Comparison of ENCODE assay signal across 8 cellular contexts in the genomic region with DNA sequence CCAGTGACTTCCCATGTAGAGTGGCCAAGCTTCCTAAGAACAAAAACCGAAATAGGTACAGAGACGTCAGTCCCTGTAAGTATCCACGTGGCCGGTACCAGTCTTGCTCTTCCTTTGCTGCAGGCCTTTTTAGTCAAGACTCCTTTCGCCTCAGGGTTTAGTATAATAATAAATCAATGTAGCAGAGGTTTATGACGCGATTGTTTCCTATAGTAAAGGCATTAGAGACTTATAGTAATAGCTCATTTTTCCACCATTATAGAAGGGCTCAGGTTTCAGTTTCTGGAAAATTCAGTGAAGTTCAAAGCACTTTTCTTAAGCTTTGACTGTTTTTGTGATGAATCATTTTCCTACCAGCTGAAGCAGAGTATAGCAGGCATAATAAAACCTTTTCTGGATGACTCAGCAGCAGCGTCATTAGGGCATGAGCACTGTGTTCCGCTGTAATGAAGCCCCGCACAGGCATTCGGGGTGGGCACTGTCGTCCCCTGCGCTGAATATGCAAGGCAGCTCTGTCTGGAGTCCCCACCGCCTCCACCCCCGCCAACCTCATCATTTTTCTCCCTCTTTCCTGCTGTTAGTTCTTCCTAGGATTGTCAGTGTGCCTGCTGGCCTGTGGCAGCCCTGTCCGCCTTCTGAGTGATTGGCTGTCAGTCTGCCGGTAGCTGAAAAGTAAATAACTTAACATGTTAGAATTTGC. TPM values are rescaled to one million over a fixed set of nuclear protein-coding genes. Genes with fewer than 3 reads are reported as not detected.
DNase-seq lines count a peak whose midpoint lies in the region; ATAC-seq, FAIRE-seq and TF ChIP-seq lines count a peak whose summit lies in the region.

No MANE protein-coding gene starts in this region.

- H3K27me3 Mint-ChIP-seq in astrocyte (ENCODE audit: low read depth, unreplicated experiment): no peaks in the 10 kb centered on the region
- no peaks in the 10 kb centered on the region for H3K27me3 Mint-ChIP-seq in stimulated activated naive CD8-positive, alpha-beta T cell treated with anti-CD3 and anti-CD28 coated beads, Interleukin-15, Interleukin-2, amounts not matched to agents 100 ng/mL and 50 ng/mL, for 24 hours

- H3K36me3 ChIP-seq in astrocyte (ENCODE audit: insufficient read depth, low read length) (peaks cover 24% of the 10 kb centered on the region), muscle layer of duodenum (ENCODE audit: control insufficient read depth in 1 of 2, insufficient read depth in 2 of 2, low read length in 2 of 2) (peaks cover 8 to 17% of the 10 kb centered on the region in 2 donors)

- CTCF ChIA-PET in RWPE1 (lab: Yijun Ruan, JAX): interaction anchor here (0.6 to 1.5 kb wide), 4 partner anchors 18 to 1865 kb away, joined by 3 to 5 read pairs (median 4); no protein-coding TSS in a partner anchor

- H3K9me3 Mint-ChIP-seq in astrocyte (ENCODE audit: unreplicated experiment): no peaks in the 10 kb centered on the region
- H3K9me3 Mint-ChIP-seq in stimulated activated naive CD8-positive, alpha-beta T cell treated with anti-CD3 and anti-CD28 coated beads, Interleukin-15, Interleukin-2, amounts not matched to agents 100 ng/mL and 50 ng/mL, for 24 hours: no peaks in the 10 kb centered on the region

- no peak for ATAC-seq in HG03342 (IDR thresholded peaks at IDR 0.05; ENCODE audit: unreplicated experiment)
- no peak for ATAC-seq in HG02981 (IDR thresholded peaks at IDR 0.05; ENCODE audit: unreplicated experiment)

- H3K79me2 ChIP-seq in astrocyte (ENCODE audit: insufficient read depth, low read length): peaks cover 85% of the 10 kb centered on the region

- H3K27me3 ChIP-seq in astrocyte (ENCODE audit: insufficient read depth, low read length): no peaks in the 10 kb centered on the region
- no peaks in the 10 kb centered on the region for H3K27me3 ChIP-seq in muscle layer of duodenum (ENCODE audit: low read depth, low read length)

- H3K36me3 Mint-ChIP-seq in astrocyte (ENCODE audit: low read depth, unreplicated experiment): peaks cover 24% of the 10 kb centered on the region
- peaks cover 62% of the 10 kb centered on the region for H3K36me3 Mint-ChIP-seq in stimulated activated naive CD8-positive, alpha-beta T cell treated with anti-CD3 and anti-CD28 coated beads, Interleukin-15, Interleukin-2, amounts not matched to agents 100 ng/mL and 50 ng/mL, for 24 hours (ENCODE audit: low read depth)

- H3K4me3 ChIP-seq in astrocyte (ENCODE audit: insufficient read depth, low read depth, low read length) (peak overlapping the region; percentile 38), muscle layer of duodenum (ENCODE audit: low read depth in 1 of 2, low read length in 2 of 2) (no peak overlapping the region)

- peak overlapping the region; percentile 71 for H3K9ac ChIP-seq in astrocyte (ENCODE audit: low read length)

- POLR2A ChIA-PET in RWPE1 (lab: Yijun Ruan, JAX; ENCODE audit: low non-redundant PET): interaction anchor here (0.6 kb wide), 1 partner anchor 1206 kb away, joined by 3 read pairs; no protein-coding TSS in a partner anchor

- FAIRE-seq in astrocyte (lab: Jason Lieb, UNC): peak; percentile 94

- no peak overlapping the region for H2AFZ ChIP-seq in astrocyte (ENCODE audit: low read depth, low read length)

- H3K27ac Mint-ChIP-seq in astrocyte (ENCODE audit: unreplicated experiment): peak overlapping the region; percentile 96
- peak overlapping the region; percentile 93 for H3K27ac Mint-ChIP-seq in stimulated activated naive CD8-positive, alpha-beta T cell treated with anti-CD3 and anti-CD28 coated beads, Interleukin-15, Interleukin-2, amounts not matched to agents 100 ng/mL and 50 ng/mL, for 24 hours

- peaks cover 12% of the 10 kb centered on the region for H4K20me1 ChIP-seq in astrocyte (ENCODE audit: insufficient read depth, low read length)

- DNase-seq in EL: peak; percentile 98
- peak; percentile 98 for DNase-seq in RWPE1 (ENCODE audit: low spot score)
- DNase-seq in astrocyte (ENCODE audit: low read depth): peak; percentile 98
- DNase-seq in NCI-H446 treated with DMSO at 0.1 percent for 48 hours (lab: John Stamatoyannopoulos, UW): no peak

- peak overlapping the region; percentile 77 for H3K4me2 ChIP-seq in astrocyte (ENCODE audit: low read length)

- peaks cover 30% of the 10 kb centered on the region for H3K4me1 ChIP-seq in astrocyte (ENCODE audit: insufficient read depth, low read length)
- peaks cover 0 to 39% of the 10 kb centered on the region in 2 donors for H3K4me1 ChIP-seq in muscle layer of duodenum (ENCODE audit: control insufficient read depth in 1 of 2, insufficient read depth in 2 of 2, low read length in 2 of 2)

- H3K4me3 Mint-ChIP-seq in astrocyte (ENCODE audit: unreplicated experiment): no peak overlapping the region
- H3K4me3 Mint-ChIP-seq in stimulated activated naive CD8-positive, alpha-beta T cell treated with anti-CD3 and anti-CD28 coated beads, Interleukin-15, Interleukin-2, amounts not matched to agents 100 ng/mL and 50 ng/mL, for 24 hours: peak overlapping the region; percentile 63

- TF ChIP-seq CTCF in RWPE1 (conservative IDR thresholded peaks at IDR 0.05; ENCODE audit: low read depth): no peak
- TF ChIP-seq CTCF in astrocyte (IDR thresholded peaks at IDR 0.05; ENCODE audit: insufficient read depth, low read depth, low read length): no peak

- peaks cover 64% of the 10 kb centered on the region for H3K4me1 Mint-ChIP-seq in astrocyte (ENCODE audit: low read depth, unreplicated experiment)
- peaks cover 78% of the 10 kb centered on the region for H3K4me1 Mint-ChIP-seq in stimulated activated naive CD8-positive, alpha-beta T cell treated with anti-CD3 and anti-CD28 coated beads, Interleukin-15, Interleukin-2, amounts not matched to agents 100 ng/mL and 50 ng/mL, for 24 hours (ENCODE audit: low read depth)

- H3K27ac ChIP-seq in RWPE1: peak overlapping the region; percentile 92
- H3K27ac ChIP-seq in astrocyte (ENCODE audit: low read depth, low read length): peak overlapping the region; percentile 98
- H3K27ac ChIP-seq in muscle layer of duodenum (ENCODE audit: low read length): peak overlapping the region; percentile 10

- H3K9me3 ChIP-seq in astrocyte (ENCODE audit: insufficient read depth, low read depth, low read length): no peaks in the 10 kb centered on the region
- no peaks in the 10 kb centered on the region for H3K9me3 ChIP-seq in muscle layer of duodenum (ENCODE audit: control insufficient read depth in 1 of 2, low read length in 2 of 2)

RNA-seq across cellular contexts. Expression of gene PTPN1, which starts 51.3 kb away (rescaled TPM):
- 60.6 and 64.9 TPM in 2 replicates for total RNA-seq in astrocyte

Comparison
In these comparisons a context has a peak if more than half of its experiments do, and no peak if none do; other contexts are left out.
1. H3K27ac ChIP-seq: peak in every context shown above with its lines; median percentile 98 in astrocyte; 92 in RWPE1; 10 in muscle layer of duodenum.